8 cellular contexts compared by ENCODE assay signal in the genomic region with DNA sequence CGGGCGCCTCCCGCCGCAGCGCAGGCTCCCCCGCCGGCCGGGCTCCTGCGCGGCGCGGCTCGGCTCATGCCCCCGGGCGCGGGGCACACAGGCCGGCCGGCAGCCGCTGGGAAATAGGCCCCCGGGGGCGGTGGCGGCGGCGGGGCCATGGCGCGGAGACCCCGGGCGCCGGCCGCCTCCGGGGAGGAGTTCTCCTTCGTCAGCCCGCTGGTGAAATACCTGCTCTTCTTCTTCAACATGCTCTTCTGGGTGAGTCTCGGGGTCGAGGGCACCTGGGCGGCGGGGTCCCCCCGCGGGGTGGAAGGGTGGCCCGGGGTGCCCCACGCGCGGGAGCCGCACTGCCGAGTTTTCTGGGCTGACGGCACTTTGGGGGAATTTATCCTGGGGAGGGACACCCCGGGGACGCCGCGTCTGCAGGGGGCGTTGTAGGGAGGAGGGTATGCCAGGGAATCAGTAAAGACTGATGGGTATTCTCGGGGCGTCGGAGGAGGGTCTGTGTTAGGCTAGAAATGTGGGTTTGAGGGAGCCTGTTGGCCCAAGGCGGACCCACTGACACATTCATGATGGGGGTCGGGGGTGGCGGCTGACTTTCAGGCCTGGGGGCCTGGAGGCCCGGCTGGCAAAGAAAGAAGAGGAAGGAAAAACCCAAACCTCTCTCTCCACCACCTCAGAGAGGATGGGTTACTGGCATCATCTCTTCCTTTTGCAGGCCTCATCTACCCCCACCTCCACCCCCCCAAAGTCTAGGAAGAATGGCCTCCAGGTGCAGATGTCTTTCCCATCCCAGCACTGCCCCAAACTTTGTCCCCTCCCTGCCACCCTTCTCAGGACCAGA. TPM values are rescaled to one million over a fixed set of nuclear protein-coding genes. Genes with fewer than 3 reads are reported as not detected.
DNase-seq lines count a peak whose midpoint lies in the region; ATAC-seq and TF ChIP-seq lines count a peak whose summit lies in the region.

No MANE protein-coding gene starts in this region.

- H3K4me3 Mint-ChIP-seq in immature natural killer cell = peak overlapping the region; percentile 77 to 86 (median 85)

- peak; percentile 34 for DNase-seq in stimulated activated CD4-positive, alpha-beta T cell treated with anti-CD3 and anti-CD28 coated beads, Interleukin-15, amount 100 ng/mL, for 24 hours
- no peak for DNase-seq in stimulated activated CD4-positive, alpha-beta T cell treated with anti-CD3 and anti-CD28 coated beads, Interleukin-1b, Interleukin-23, amount 100 ng/mL, for 48 hours
- DNase-seq in HL-60 (ENCODE audit: low read depth in 1 of 2, low spot score in 1 of 2) (no peak), activated gamma-delta T cell (lab: John Stamatoyannopoulos, UW) (peak; percentile 20), immature natural killer cell (peak; percentile 9 to 18 (median 15)), stomach (no peak), KG1 (lab: John Stamatoyannopoulos, UW) (no peak)

- TF ChIP-seq CTCF in HL-60 (IDR thresholded peaks at IDR 0.05; ENCODE audit: insufficient read depth, low read length) = peak; percentile 0
- peak in 1 of 7 experiments; percentile 7 for TF ChIP-seq CTCF in stomach (IDR thresholded peaks at IDR 0.05)

- peak overlapping the region; percentile 49 for H3K4me3 ChIP-seq in HL-60 (replicated peaks; ENCODE audit: insufficient read depth, low read length)
- peak overlapping the region; percentile 54 to 71 (median 58) for H3K4me3 ChIP-seq in stomach

- peaks cover 20 to 24% of the 10 kb centered on the region in 2 donors for H3K4me1 Mint-ChIP-seq in immature natural killer cell

- H3K36me3 ChIP-seq in stomach = no peaks in the 10 kb centered on the region

- no peak for TF ChIP-seq POLR2A in stomach (IDR thresholded peaks at IDR 0.05)

- H3K27me3 Mint-ChIP-seq in immature natural killer cell (ENCODE audit: low read depth in 3 of 3) = peaks cover 4 to 26% (median 11%) of the 10 kb centered on the region in 3 donors

- peaks cover 0 to 6% (median 0%) of the 10 kb centered on the region in 3 donors for H3K36me3 Mint-ChIP-seq in immature natural killer cell

- intact Hi-C loops in stomach (cut with DNase I; ENCODE audit: low total_unique reads) = no loop called here

- TF ChIP-seq EP300 in stomach (IDR thresholded peaks at IDR 0.05) = no peak

- peaks cover 12 to 41% (median 16%) of the 10 kb centered on the region in 4 donors for H3K4me1 ChIP-seq in stomach

- ATAC-seq in HG02678 (IDR thresholded peaks at IDR 0.05; ENCODE audit: unreplicated experiment) = no peak

- no peaks in the 10 kb centered on the region for H3K9me3 ChIP-seq in stomach

- 6 to 18% (median 10%) methylated on average over 23 to 58 of the region's 58 CpGs for WGBS in stomach, 5 donors

- H3K27ac ChIP-seq in HL-60 (replicated peaks) (no peak overlapping the region), stomach (peak overlapping the region in 2 of 5 donors; percentile 50 to 55)

- H3K27ac Mint-ChIP-seq in immature natural killer cell = peak overlapping the region in 2 of 6 donors; percentile 27 to 71

- no peaks in the 10 kb centered on the region for H3K9me3 Mint-ChIP-seq in immature natural killer cell

- peaks cover 8% of the 10 kb centered on the region for H3K27me3 ChIP-seq in HL-60 (ENCODE audit: insufficient read depth, poor library complexity, severe bottlenecking)
- peaks cover 0 to 26% (median 5%) of the 10 kb centered on the region in 3 donors for H3K27me3 ChIP-seq in stomach

RNA-seq across cellular contexts. Expression of a gene that starts 0.5 kb away (rescaled TPM):
- polyA plus RNA-seq in immature natural killer cell = 1 to 10 TPM; 3.4 to 6.9 (median 6.2) TPM
- 10 to 100 TPM in 1 of 5 donors, 1 to 10 TPM in 4; 1.8 to 20.9 (median 8.4) TPM for total RNA-seq in stomach
- polyA plus RNA-seq in stomach = 10 to 100 TPM in 1 of 3 donors, 1 to 10 TPM in 2; 5.4 to 17.4 (median 9.5) TPM

RNA-seq across cellular contexts. Expression of a gene that starts 43.4 kb away (rescaled TPM):
- not detected for polyA plus RNA-seq in immature natural killer cell
- total RNA-seq in stomach = 10 to 100 TPM in 2 of 5 donors, 1 to 10 TPM in 3; 1.2 to 18.5 (median 5.7) TPM
- polyA plus RNA-seq in stomach = 1 to 10 TPM; 1.1 to 8.2 (median 3.2) TPM

Comparison
In these comparisons a context has a peak if more than half of its experiments do, and no peak if none do; other contexts are left out.
1. DNase-seq: peak in stimulated activated CD4-positive, alpha-beta T cell treated with anti-CD3 and anti-CD28 coated beads, Interleukin-15, amount 100 ng/mL, for 24 hours (single experiment), activated gamma-delta T cell (single experiment) and immature natural killer cell (3 of 3); none in stimulated activated CD4-positive, alpha-beta T cell treated with anti-CD3 and anti-CD28 coated beads, Interleukin-1b, Interleukin-23, amount 100 ng/mL, for 48 hours (single experiment), HL-60 (0 of 2), stomach (single experiment) and KG1 (single experiment).